Comparison of ENCODE assay signal across 19 cellular contexts in the genomic region with DNA sequence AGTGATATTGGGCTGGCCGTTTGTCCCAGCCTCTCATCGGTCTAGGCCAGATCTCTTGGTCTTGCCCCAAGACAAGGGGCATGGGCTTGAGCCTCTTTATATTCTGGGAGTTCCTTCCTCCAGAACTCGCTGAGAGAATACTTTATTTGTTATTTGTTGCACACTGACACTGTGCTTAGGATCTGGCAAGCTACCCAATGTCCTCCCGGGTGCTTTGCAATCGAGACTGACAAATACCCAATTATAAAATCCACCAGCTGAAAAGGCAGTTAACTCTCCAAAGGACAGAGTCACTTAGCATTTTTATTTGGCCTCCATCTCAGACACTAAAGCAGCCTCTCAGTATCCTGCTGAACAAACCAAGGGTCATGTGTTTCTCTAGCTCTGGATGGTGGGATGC.
"Had no signal": no experiment of that assay in that cellular context is flagged by ENCODE, and none has a peak within 500 bp of the region (broad histone marks: within the 10 kb centered on the region; RNA-seq: fewer than 3 reads in every experiment).

No MANE protein-coding gene starts in this region.

- H3K36me3 ChIP-seq: heart left ventricle, lower lobe of right lung, right lobe of liver, thoracic aorta, upper lobe of right lung had no signal

- H3K4me3 ChIP-seq: body of pancreas, heart left ventricle, lower lobe of right lung, right lobe of liver, thoracic aorta, upper lobe of right lung had no signal

- H3K27ac ChIP-seq: body of pancreas, heart left ventricle, lower lobe of right lung, right lobe of liver, thoracic aorta, upper lobe of right lung had no signal

- H3K27me3 ChIP-seq: body of pancreas, heart left ventricle, right lobe of liver, upper lobe of right lung had no signal

- DNase-seq: activated CD4-positive, alpha-beta T cell treated with anti-CD3 and anti-CD28 coated beads, Interleukin-2, amount 50 U/mL, for 48 hours; activated naive CD4-positive, alpha-beta T cell; activated naive CD8-positive, alpha-beta T cell treated with anti-CD3 and anti-CD28 coated beads for 36 hours; activated T-cell treated with anti-CD3 and anti-CD28 coated beads for 4 hours; amniotic stem cell; body of pancreas; central memory CD4-positive, alpha-beta T cell; cortex of kidney; effector CD4-positive, alpha-beta T cell; heart left ventricle; lower lobe of right lung; right lobe of liver; small intestine; stimulated activated CD4-positive, alpha-beta T cell treated with anti-CD3 and anti-CD28 coated beads, Interleukin-15, amount 100 ng/mL, for 24 hours; stimulated activated CD4-positive, alpha-beta T cell treated with anti-CD3 and anti-CD28 coated beads, Interleukin-4, amount 100 ng/mL, for 1 hour; stimulated activated naive CD8-positive, alpha-beta T cell treated with anti-CD3 and anti-CD28 coated beads, Interleukin-15, amount 100 ng/mL, for 72 hours; SW 1271; upper lobe of right lung had no signal

- H3K4me1 ChIP-seq: heart left ventricle, lower lobe of right lung, right lobe of liver, upper lobe of right lung had no signal

- H3K9me3 ChIP-seq: body of pancreas, heart left ventricle, lower lobe of right lung, right lobe of liver, thoracic aorta, upper lobe of right lung had no signal
